ENCODE assay signal across 8 cellular contexts in genomic region chr1:209756608-209757445, GRCh38. TPM values are rescaled to one million over a fixed set of nuclear protein-coding genes. Genes with fewer than 3 reads are reported as not detected.
DNase-seq lines count a peak whose midpoint lies in the region; ATAC-seq and TF ChIP-seq lines count a peak whose summit lies in the region.

No MANE protein-coding gene starts in this region.

- H3K27ac Mint-ChIP-seq in stimulated activated naive B cell treated with anti-CD40 and anti-IgM and Interleukin-4, amounts not matched to agents 10 μg/mL and 1 μg/mL and 100 μg/mL, for 72 hours: peak overlapping the region; percentile 99

- H3K4me3 Mint-ChIP-seq in stimulated activated naive B cell treated with anti-CD40 and anti-IgM and Interleukin-4, amounts not matched to agents 10 μg/mL and 1 μg/mL and 100 μg/mL, for 72 hours: peak overlapping the region; percentile 91 to 98

- CTCF ChIA-PET in RWPE1 (lab: Yijun Ruan, JAX): no interaction called here

- H3K27me3 Mint-ChIP-seq in stimulated activated naive B cell treated with anti-CD40 and anti-IgM and Interleukin-4, amounts not matched to agents 10 μg/mL and 1 μg/mL and 100 μg/mL, for 72 hours: no peaks in the 10 kb centered on the region

- POLR2A ChIA-PET in RWPE1 (lab: Yijun Ruan, JAX; ENCODE audit: low non-redundant PET): no interaction called here

- peaks cover 0 to 4% of the 10 kb centered on the region in 2 donors for H3K9me3 Mint-ChIP-seq in stimulated activated naive B cell treated with anti-CD40 and anti-IgM and Interleukin-4, amounts not matched to agents 10 μg/mL and 1 μg/mL and 100 μg/mL, for 72 hours

- ATAC-seq in HG02588 (IDR thresholded peaks at IDR 0.05; ENCODE audit: unreplicated experiment): peak; percentile 38
- ATAC-seq in stimulated activated naive B cell treated with anti-CD40 and anti-IgM and Interleukin-4, amounts not matched to agents 10 μg/mL and 1 μg/mL and 100 μg/mL, for 72 hours (replicated peaks): peak; percentile 64 to 66
- no peak for ATAC-seq in GM18873 (IDR thresholded peaks at IDR 0.05; ENCODE audit: low FRiP score, unreplicated experiment)

- peaks cover 28 to 37% of the 10 kb centered on the region in 2 donors for H3K36me3 Mint-ChIP-seq in stimulated activated naive B cell treated with anti-CD40 and anti-IgM and Interleukin-4, amounts not matched to agents 10 μg/mL and 1 μg/mL and 100 μg/mL, for 72 hours

- peak; percentile 50 for TF ChIP-seq POLR2A in GM15510 (IDR thresholded peaks at IDR 0.05; ENCODE audit: borderline replicate concordance, extremely low read depth, insufficient read length)

- no peak for TF ChIP-seq CTCF in RWPE1 (conservative IDR thresholded peaks at IDR 0.05; ENCODE audit: low read depth)

- H3K4me1 Mint-ChIP-seq in stimulated activated naive B cell treated with anti-CD40 and anti-IgM and Interleukin-4, amounts not matched to agents 10 μg/mL and 1 μg/mL and 100 μg/mL, for 72 hours: peaks cover 52 to 77% of the 10 kb centered on the region in 2 donors

- peak; percentile 94 for DNase-seq in RPMI8226
- peak; percentile 18 for DNase-seq in dermis blood vessel endothelial cell
- DNase-seq in stimulated activated naive B cell treated with anti-CD40 and anti-IgM and Interleukin-4, amounts not matched to agents 10 μg/mL and 1 μg/mL and 100 μg/mL, for 72 hours: peak; percentile 41
- no peak for DNase-seq in RWPE1 (ENCODE audit: low spot score)
- DNase-seq in NCI-H748 (lab: John Stamatoyannopoulos, UW; ENCODE audit: unreplicated experiment): no peak

- H3K27ac ChIP-seq in RWPE1: no peak overlapping the region

RNA-seq across cellular contexts. Expression of gene TRAF3IP3, which starts 1.0 kb away (rescaled TPM):
- total RNA-seq in dermis blood vessel endothelial cell: not detected in 2 replicates

RNA-seq across cellular contexts. Expression of gene C1orf74, which starts 27.5 kb away (rescaled TPM):
- total RNA-seq in dermis blood vessel endothelial cell: 2.2 and 2.4 TPM in 2 replicates

RNA-seq across cellular contexts. Expression of gene IRF6, which starts 49.1 kb away (rescaled TPM):
- 1.0 and 2.4 TPM in 2 replicates for total RNA-seq in dermis blood vessel endothelial cell

RNA-seq across cellular contexts. Expression of gene HSD11B1, which starts 52.2 kb away (rescaled TPM):
- not detected in 2 replicates for total RNA-seq in dermis blood vessel endothelial cell

Comparison
In these comparisons a context has a peak if more than half of its experiments do, and no peak if none do; other contexts are left out.
1. DNase-seq: peak in RPMI8226 (single experiment), dermis blood vessel endothelial cell (single experiment) and stimulated activated naive B cell treated with anti-CD40 and anti-IgM and Interleukin-4, amounts not matched to agents 10 μg/mL and 1 μg/mL and 100 μg/mL, for 72 hours (single experiment); none in RWPE1 (single experiment) and NCI-H748 (single experiment).